11 cellular contexts compared by ENCODE assay signal in the genomic region with DNA sequence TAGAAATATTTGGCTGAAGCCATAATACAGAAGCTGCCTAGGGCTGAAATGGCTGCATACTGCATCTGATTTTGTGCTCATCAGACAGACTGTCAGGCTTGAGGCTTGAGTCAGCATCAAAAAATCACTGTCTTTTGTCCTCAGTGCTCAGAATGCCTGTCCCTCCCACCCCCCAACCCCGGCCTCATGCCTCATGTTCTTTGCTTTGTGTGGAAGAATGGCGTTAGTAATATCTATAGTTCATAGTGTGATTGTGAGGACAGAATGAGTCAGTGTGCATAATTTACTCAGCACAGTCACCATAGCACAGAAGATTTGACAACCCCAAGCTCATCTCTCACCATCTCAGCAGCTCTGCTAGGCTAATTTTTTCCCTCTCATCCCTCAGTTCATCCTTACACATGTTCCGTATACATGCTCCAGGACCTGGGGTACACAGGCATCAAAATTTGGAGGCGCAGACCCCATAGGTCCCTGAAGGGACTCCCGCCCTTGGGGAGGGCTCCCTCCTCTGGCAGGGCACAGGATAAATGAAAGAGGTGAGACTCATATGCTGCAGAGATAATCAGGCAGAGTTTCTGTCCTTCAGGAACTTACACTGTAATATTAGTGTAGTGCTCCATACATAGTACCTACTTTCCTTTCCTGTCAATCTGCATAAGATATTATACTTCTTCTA.
DNase-seq lines count a peak whose midpoint lies in the region; ATAC-seq and TF ChIP-seq lines count a peak whose summit lies in the region.
"Had no signal": no experiment of that assay in that cellular context is flagged by ENCODE, and none has a peak within 500 bp of the region (broad histone marks: within the 10 kb centered on the region; RNA-seq: fewer than 3 reads in every experiment).

No MANE protein-coding gene starts in this region.

- H3K79me2 ChIP-seq in H9 (ENCODE audit: insufficient read depth, low read length), result no peaks in the 10 kb centered on the region

- H2AK5ac ChIP-seq in H9 (ENCODE audit: insufficient read length, low read length), result no peak overlapping the region

- H3K23ac ChIP-seq in H9 (ENCODE audit: insufficient read length, low read depth, low read length), result no peak overlapping the region

- no peaks in the 10 kb centered on the region for H3K36me3 Mint-ChIP-seq in H9 (ENCODE audit: insufficient read depth in 1 of 3, low read depth in 3 of 3)
- no peaks in the 10 kb centered on the region for H3K36me3 Mint-ChIP-seq in activated CD8-positive, alpha-beta memory T cell treated with anti-CD3 and anti-CD28 coated beads, Interleukin-2, amount 10 ng/mL, durations not matched to agents 7 days and 5 days
- H3K36me3 Mint-ChIP-seq: activated naive CD8-positive, alpha-beta T cell treated with anti-CD3 and anti-CD28 coated beads, Interleukin-2, amount 10 ng/mL, durations not matched to agents 7 days and 5 days; natural killer cell had no signal

- H2AFZ ChIP-seq in H9 (ENCODE audit: low read length), result no peak overlapping the region

- H3T11ph ChIP-seq in H9 (ENCODE audit: low read length), result no peak overlapping the region

- intact Hi-C loops in body of pancreas (cut with DNase I), result no loop called here

- no peak overlapping the region for H2BK15ac ChIP-seq in H9 (ENCODE audit: low read depth, low read length)

- H3K36me3 ChIP-seq in WERI-Rb-1 (no peaks in the 10 kb centered on the region), body of pancreas (replicated peaks in 1 of 2; ENCODE audit: insufficient read depth in 1 of 2, low read depth in 2 of 2) (no peaks in the 10 kb centered on the region)

- ATAC-seq in body of pancreas, result no peak
- ATAC-seq in activated CD8-positive, alpha-beta memory T cell treated with anti-CD3 and anti-CD28 coated beads, Interleukin-2, amount 10 ng/mL, durations not matched to agents 7 days and 5 days, result no peak
- ATAC-seq: natural killer cell had no signal

- no peak overlapping the region for H3K4me3 Mint-ChIP-seq in H9
- H3K4me3 Mint-ChIP-seq in activated CD8-positive, alpha-beta memory T cell treated with anti-CD3 and anti-CD28 coated beads, Interleukin-2, amount 10 ng/mL, durations not matched to agents 7 days and 5 days, result no peak overlapping the region
- H3K4me3 Mint-ChIP-seq: activated B cell treated with CpG ODN at 0.5 μM for 24 hours; activated naive CD8-positive, alpha-beta T cell treated with anti-CD3 and anti-CD28 coated beads, Interleukin-2, amount 10 ng/mL, durations not matched to agents 7 days and 5 days; natural killer cell had no signal

- no peak overlapping the region for H3K14ac ChIP-seq in H9 (ENCODE audit: insufficient read depth, low read length)

- no peaks in the 10 kb centered on the region; a peak in 1 of 5 replicates for H3K9me3 Mint-ChIP-seq in H9
- H3K9me3 Mint-ChIP-seq in activated CD8-positive, alpha-beta memory T cell treated with anti-CD3 and anti-CD28 coated beads, Interleukin-2, amount 10 ng/mL, durations not matched to agents 7 days and 5 days (ENCODE audit: low read depth), result no peaks in the 10 kb centered on the region
- H3K9me3 Mint-ChIP-seq: activated B cell treated with CpG ODN at 0.5 μM for 24 hours; activated naive CD8-positive, alpha-beta T cell treated with anti-CD3 and anti-CD28 coated beads, Interleukin-2, amount 10 ng/mL, durations not matched to agents 7 days and 5 days; natural killer cell had no signal

- H4K5ac ChIP-seq in H9 (ENCODE audit: insufficient read length, low read depth, low read length), result no peak overlapping the region

- H2BK120ac ChIP-seq in H9 (ENCODE audit: low read depth, low read length, poor library complexity, severe bottlenecking), result no peak overlapping the region

- H4K20me1 ChIP-seq in H9 (ENCODE audit: control insufficient read depth, insufficient read depth, insufficient read length), result no peaks in the 10 kb centered on the region

- no peak overlapping the region for H4K8ac ChIP-seq in H9 (replicated peaks; ENCODE audit: insufficient read length, low read depth, low read length)

- H3K27ac Mint-ChIP-seq in H9, result no peak overlapping the region
- no peak overlapping the region for H3K27ac Mint-ChIP-seq in activated CD8-positive, alpha-beta memory T cell treated with anti-CD3 and anti-CD28 coated beads, Interleukin-2, amount 10 ng/mL, durations not matched to agents 7 days and 5 days
- H3K27ac Mint-ChIP-seq: activated B cell treated with CpG ODN at 0.5 μM for 24 hours; activated naive CD8-positive, alpha-beta T cell treated with anti-CD3 and anti-CD28 coated beads, Interleukin-2, amount 10 ng/mL, durations not matched to agents 7 days and 5 days; natural killer cell had no signal

- DNase-seq in H9 (no peak), WERI-Rb-1 (no peak), kidney tubule cell (ENCODE audit: low spot score) (peak; percentile 45), Ammon's horn (ENCODE audit: low spot score) (no peak), body of pancreas (no peak)
- DNase-seq in activated CD8-positive, alpha-beta memory T cell treated with anti-CD3 and anti-CD28 coated beads, Interleukin-2, amount 10 ng/mL, durations not matched to agents 7 days and 5 days, result no peak
- DNase-seq: activated B cell treated with CpG ODN at 0.5 μM for 24 hours; activated naive CD8-positive, alpha-beta T cell treated with anti-CD3 and anti-CD28 coated beads, Interleukin-2, amount 10 ng/mL, durations not matched to agents 7 days and 5 days; natural killer cell; NCI-H2029 had no signal

- H3K27me3 ChIP-seq in H9 (ENCODE audit: insufficient read depth, low read length), result no peaks in the 10 kb centered on the region
- H3K27me3 ChIP-seq in WERI-Rb-1 (ENCODE audit: insufficient read depth, low read depth, severe bottlenecking), result no peaks in the 10 kb centered on the region
- H3K27me3 ChIP-seq in body of pancreas, result no peaks in the 10 kb centered on the region

- no peak overlapping the region for H3K27ac ChIP-seq in H9 (ENCODE audit: insufficient read length, low read depth, low read length)
- H3K27ac ChIP-seq in WERI-Rb-1, result no peak overlapping the region
- no peak overlapping the region for H3K27ac ChIP-seq in body of pancreas

- no peak overlapping the region for H3K9ac ChIP-seq in H9 (ENCODE audit: extremely low read depth, insufficient read length, low read length)

- H3K4me1 ChIP-seq in H9 (ENCODE audit: insufficient read depth, low read length), result no peaks in the 10 kb centered on the region
- no peaks in the 10 kb centered on the region for H3K4me1 ChIP-seq in body of pancreas

- H3K79me1 ChIP-seq in H9 (ENCODE audit: insufficient read depth, low read depth, low read length, poor library complexity, severe bottlenecking), result no peaks in the 10 kb centered on the region

- H4K91ac ChIP-seq in H9 (ENCODE audit: insufficient read length, low read depth, low read length), result no peak overlapping the region

- H3K4me1 Mint-ChIP-seq in H9, result peaks cover 4 to 9% of the 10 kb centered on the region in 2 experiments
- no peaks in the 10 kb centered on the region for H3K4me1 Mint-ChIP-seq in activated CD8-positive, alpha-beta memory T cell treated with anti-CD3 and anti-CD28 coated beads, Interleukin-2, amount 10 ng/mL, durations not matched to agents 7 days and 5 days
- H3K4me1 Mint-ChIP-seq: activated B cell treated with CpG ODN at 0.5 μM for 24 hours; activated naive CD8-positive, alpha-beta T cell treated with anti-CD3 and anti-CD28 coated beads, Interleukin-2, amount 10 ng/mL, durations not matched to agents 7 days and 5 days; natural killer cell had no signal

- TF ChIP-seq CTCF in GM12874 (IDR thresholded peaks at IDR 0.05; ENCODE audit: insufficient read depth, low read depth, low read length), result peak; percentile 18; the same call in 1 of the 2 replicates
- TF ChIP-seq CTCF in H9 (conservative IDR thresholded peaks at IDR 0.05), result peak; percentile 55
- 0 out of 2 replicates have a peak, but pooled peaks have one; percentile 10 for TF ChIP-seq CTCF in WERI-Rb-1 (IDR thresholded peaks at IDR 0.05; ENCODE audit: low read depth, low read length)
- TF ChIP-seq CTCF in body of pancreas (IDR thresholded peaks at IDR 0.05), result no peak

- no peaks in the 10 kb centered on the region for H3K23me2 ChIP-seq in H9 (ENCODE audit: insufficient read length, low read depth, low read length, poor library complexity, severe bottlenecking)

- no peak overlapping the region for H2BK12ac ChIP-seq in H9 (ENCODE audit: insufficient read length, low read depth, low read length)

- no peaks in the 10 kb centered on the region; the same call in none of the 2 replicates for H3K27me3 Mint-ChIP-seq in H9 (ENCODE audit: low read depth)
- no peaks in the 10 kb centered on the region for H3K27me3 Mint-ChIP-seq in activated CD8-positive, alpha-beta memory T cell treated with anti-CD3 and anti-CD28 coated beads, Interleukin-2, amount 10 ng/mL, durations not matched to agents 7 days and 5 days
- H3K27me3 Mint-ChIP-seq: activated naive CD8-positive, alpha-beta T cell treated with anti-CD3 and anti-CD28 coated beads, Interleukin-2, amount 10 ng/mL, durations not matched to agents 7 days and 5 days had no signal

- H3K9me3 ChIP-seq in H9 (ENCODE audit: control insufficient read depth, low read depth, low read length), result no peaks in the 10 kb centered on the region
- H3K9me3 ChIP-seq in WERI-Rb-1 (ENCODE audit: severe bottlenecking), result no peaks in the 10 kb centered on the region
- no peaks in the 10 kb centered on the region for H3K9me3 ChIP-seq in body of pancreas

- TF ChIP-seq POLR2A in body of pancreas (IDR thresholded peaks at IDR 0.05), result no peak

- H3K4me2 ChIP-seq in H9 (ENCODE audit: insufficient read depth, insufficient read length, low read length), result no peak overlapping the region

- no peak overlapping the region for H2BK5ac ChIP-seq in H9 (ENCODE audit: insufficient read length, low read length)

- H3K4ac ChIP-seq in H9 (ENCODE audit: low read depth, low read length), result no peak overlapping the region

- no peak overlapping the region for H3K56ac ChIP-seq in H9 (ENCODE audit: insufficient read length, low read depth, low read length)

- no CpG with 5 or more reads among the region's 5 CpGs for WGBS in H9 (ENCODE audit: extremely low coverage, insufficient read length, low lambda C conversion rate)
- 72 to 73% methylated on average over 5 of the region's 5 CpGs for WGBS in body of pancreas, 2 donors

- H3K4me3 ChIP-seq in WERI-Rb-1 (ENCODE audit: low read depth, low read length), result no peak overlapping the region
- no peak overlapping the region for H3K4me3 ChIP-seq in body of pancreas

- CTCF ChIA-PET in activated CD8-positive, alpha-beta memory T cell treated with anti-CD3 and anti-CD28 coated beads, Interleukin-2, amount 10 ng/mL, durations not matched to agents 7 days and 5 days (lab: Charles Lee), result no interaction called here

- no peak overlapping the region for H3K18ac ChIP-seq in H9 (ENCODE audit: insufficient read length, low read depth, low read length)

- no peak overlapping the region for H2BK20ac ChIP-seq in H9 (ENCODE audit: low read depth, low read length, poor library complexity, severe bottlenecking)

Comparison
In these comparisons a context has a peak if more than half of its experiments do, and no peak if none do; other contexts are left out.
1. CTCF ChIP-seq: peak in GM12874 (single experiment), H9 (single experiment) and WERI-Rb-1 (single experiment); none in body of pancreas (0 of 7).